Comparison of ENCODE assay signal across 32 cellular contexts in the genomic region with DNA sequence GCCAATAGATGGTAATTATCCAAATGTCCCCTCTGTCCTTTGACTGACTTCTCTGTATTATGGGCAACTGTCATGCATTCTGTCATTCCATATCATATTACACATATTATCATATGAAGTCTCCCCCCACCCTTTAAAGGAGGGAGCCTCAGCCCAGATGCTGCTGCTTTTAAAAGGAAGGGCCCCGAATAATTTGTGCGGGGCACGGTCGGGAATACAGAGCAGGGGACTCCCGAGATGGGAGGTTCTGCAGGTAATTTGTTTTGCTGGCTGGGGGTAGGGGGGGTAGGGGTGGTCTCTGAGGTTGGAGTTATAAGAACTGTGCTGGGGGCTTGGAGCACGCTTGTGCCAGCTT. TPM values are rescaled to one million over a fixed set of nuclear protein-coding genes. Genes with fewer than 3 reads are reported as not detected.
DNase-seq lines count a peak whose midpoint lies in the region; ATAC-seq and TF ChIP-seq lines count a peak whose summit lies in the region.
"Had no signal": no experiment of that assay in that cellular context is flagged by ENCODE, and none has a peak within 500 bp of the region (broad histone marks: within the 10 kb centered on the region; RNA-seq: fewer than 3 reads in every experiment).

No MANE protein-coding gene starts in this region.

- H3K36me3 Mint-ChIP-seq in brain (no peaks in the 10 kb centered on the region), natural killer cell (peaks cover 5% of the 10 kb centered on the region)
- H3K36me3 Mint-ChIP-seq: activated naive CD8-positive, alpha-beta T cell; WTC11 had no signal

- no peak for TF ChIP-seq EP300 in upper lobe of left lung (IDR thresholded peaks at IDR 0.05)

- DNase-seq in DMS 273 (lab: John Stamatoyannopoulos, UW; ENCODE audit: unreplicated experiment) (peak; percentile 55), DMS 273 treated with DMSO at 0.1 percent for 48 hours (lab: John Stamatoyannopoulos, UW) (no peak), natural killer cell (no peak), left cardiac atrium (no peak), foreskin keratinocyte (no peak), upper lobe of left lung (no peak), Right ventricle myocardium inferior (ENCODE audit: missing footprints) (no peak)
- DNase-seq: activated CD4-positive, alpha-beta T cell treated with anti-CD3 and anti-CD28 coated beads, Interleukin-2, amount 10 ng/mL, durations not matched to agents 7 days and 5 days; activated effector memory CD4-positive, alpha-beta T cell treated with anti-CD3 and anti-CD28 coated beads, Interleukin-2, amount 50 U/mL, for 16 hours; activated T-cell treated with anti-CD3 and anti-CD28 coated beads, Interleukin-2, amount 50 U/mL, for 1 hour; anterior cingulate cortex; C1 segment of cervical spinal cord; Caco-2; DMS79 treated with DMSO at 0.1 percent for 48 hours; GDM1; GM23248; HFFc6; NCI-H187 treated with DMSO at 0.1 percent for 48 hours; NCI-H2227 treated with DMSO at 0.1 percent for 48 hours; stimulated activated CD4-positive, alpha-beta T cell treated with anti-CD3 and anti-CD28 coated beads, Interleukin-4, amount 100 ng/mL, for 24 hours; transverse colon had no signal

- WGBS in upper lobe of left lung, 2 donors = 3 to 4% methylated on average over 6 of the region's 6 CpGs

- TF ChIP-seq CTCF in brain (conservative IDR thresholded peaks at IDR 0.05) (no peak), natural killer cell (IDR thresholded peaks at IDR 0.05) (no peak), foreskin keratinocyte (conservative IDR thresholded peaks at IDR 0.05) (no peak), upper lobe of left lung (IDR thresholded peaks at IDR 0.05) (no peak)

- H3K27me3 ChIP-seq in foreskin keratinocyte (peaks cover 93% of the 10 kb centered on the region), upper lobe of left lung (peaks cover 2 to 88% (median 45%) of the 10 kb centered on the region in 4 donors)

- H3K27me3 Mint-ChIP-seq in brain = peaks cover 92% of the 10 kb centered on the region
- H3K27me3 Mint-ChIP-seq in natural killer cell (ENCODE audit: low read depth in 2 of 2) = peaks cover 86 to 93% of the 10 kb centered on the region in 2 donors

- intact Hi-C loops in natural killer cell (cut with micrococcal nuclease) (no loop called here), left cardiac atrium (cut with DNase I) (no loop called here), Right ventricle myocardium inferior (cut with DNase I) (no loop called here)

- H3K27ac Mint-ChIP-seq in brain (peak overlapping the region in 3 of 5 experiments; percentile 58 to 99 (median 97)), natural killer cell (no peak overlapping the region)
- H3K27ac Mint-ChIP-seq: activated CD4-positive, alpha-beta T cell treated with anti-CD3 and anti-CD28 coated beads, Interleukin-2, amount 10 ng/mL, durations not matched to agents 7 days and 5 days; activated naive CD8-positive, alpha-beta T cell; HFFc6; WTC11 had no signal

- no peak for TF ChIP-seq POLR2A in upper lobe of left lung (IDR thresholded peaks at IDR 0.05)

- no peak overlapping the region for H3K27ac ChIP-seq in foreskin keratinocyte
- no peak overlapping the region for H3K27ac ChIP-seq in upper lobe of left lung
- H3K27ac ChIP-seq: 22Rv1, gastroesophageal sphincter, GM23248, hepatocyte, transverse colon had no signal

- no peak overlapping the region for H3K4me3 ChIP-seq in upper lobe of left lung
- H3K4me3 ChIP-seq: gastroesophageal sphincter, GM23248, hepatocyte, transverse colon had no signal

- no peaks in the 10 kb centered on the region for H3K36me3 ChIP-seq in upper lobe of left lung
- H3K36me3 ChIP-seq: gastroesophageal sphincter, transverse colon had no signal

- H3K4me1 ChIP-seq in foreskin keratinocyte (no peaks in the 10 kb centered on the region), upper lobe of left lung (peaks cover 20 to 38% (median 25%) of the 10 kb centered on the region in 4 donors)

- no peaks in the 10 kb centered on the region for H3K9me3 ChIP-seq in upper lobe of left lung
- H3K9me3 ChIP-seq: Caco-2, gastroesophageal sphincter, transverse colon had no signal

- peaks cover 0 to 11% (median 0%) of the 10 kb centered on the region in 5 experiments for H3K9me3 Mint-ChIP-seq in brain
- no peaks in the 10 kb centered on the region for H3K9me3 Mint-ChIP-seq in natural killer cell
- H3K9me3 Mint-ChIP-seq: activated CD4-positive, alpha-beta T cell treated with anti-CD3 and anti-CD28 coated beads, Interleukin-2, amount 10 ng/mL, durations not matched to agents 7 days and 5 days; HFFc6; WTC11 had no signal

- H3K4me1 Mint-ChIP-seq in brain = peaks cover 59% of the 10 kb centered on the region
- H3K4me1 Mint-ChIP-seq in natural killer cell = peaks cover 33 to 35% of the 10 kb centered on the region in 2 donors

- ATAC-seq in natural killer cell (no peak), left cardiac atrium (no peak), foreskin keratinocyte (no peak), upper lobe of left lung (ENCODE audit: low FRiP score in 2 of 2) (no peak), Right ventricle myocardium inferior (no peak)
- ATAC-seq: gastroesophageal sphincter, WTC11 had no signal

- H3K4me3 Mint-ChIP-seq in brain = peak overlapping the region; percentile 82 to 90 (median 84)
- peak overlapping the region; percentile 87 for H3K4me3 Mint-ChIP-seq in natural killer cell
- H3K4me3 Mint-ChIP-seq: activated CD4-positive, alpha-beta T cell treated with anti-CD3 and anti-CD28 coated beads, Interleukin-2, amount 10 ng/mL, durations not matched to agents 7 days and 5 days; HFFc6 had no signal

RNA-seq across cellular contexts. Expression of a gene that starts 10.1 kb away (rescaled TPM):
- polyA plus RNA-seq in brain (ENCODE audit: insufficient read depth, low read depth, low replicate concordance) = 283 TPM
- total RNA-seq in natural killer cell = not detected
- total RNA-seq in left cardiac atrium = under 1 TPM in 1 of 2 donors, not detected in 1; 0.38 TPM
- not detected in 2 replicates for total RNA-seq in foreskin keratinocyte
- not detected in 2 replicates for polyA plus RNA-seq in foreskin keratinocyte
- not detected for total RNA-seq in upper lobe of left lung
- not detected for total RNA-seq in Right ventricle myocardium inferior
- total RNA-seq: activated CD4-positive, alpha-beta T cell treated with anti-CD3 and anti-CD28 coated beads, Interleukin-2, amount 10 ng/mL, durations not matched to agents 7 days and 5 days; fibroblast of lung; gastroesophageal sphincter; GM23248; hepatocyte; HFFc6; HT-29; omental fat pad; pulmonary artery endothelial cell; SK-MEL-5; transverse colon had no signal
- polyA plus RNA-seq: fibroblast of lung, GM23248, hepatocyte had no signal

Comparison
In these comparisons a context has a peak if more than half of its experiments do, and no peak if none do; other contexts are left out.
1. H3K27ac Mint-ChIP-seq: peak in brain (3 of 5); none in natural killer cell (0 of 2).